13 cellular contexts compared by ENCODE assay signal in genomic region chr4:69156913-69157312, GRCh38. TPM values are rescaled to one million over a fixed set of nuclear protein-coding genes. Genes with fewer than 3 reads are reported as not detected.
DNase-seq lines count a peak whose midpoint lies in the region; ATAC-seq and TF ChIP-seq lines count a peak whose summit lies in the region.
"Had no signal": no experiment of that assay in that cellular context is flagged by ENCODE, and none has a peak within 500 bp of the region (broad histone marks: within the 10 kb centered on the region; RNA-seq: fewer than 3 reads in every experiment).

No MANE protein-coding gene starts in this region.

- H2AFZ ChIP-seq in PC-3 (ENCODE audit: low read length) = no peak overlapping the region

- CTCF ChIA-PET in PC-3 (lab: Charles Lee) = no interaction called here

- H3K4me1 ChIP-seq in PC-3 (ENCODE audit: insufficient read depth, low read length) = no peaks in the 10 kb centered on the region
- H3K4me1 ChIP-seq: pancreas had no signal

- no peaks in the 10 kb centered on the region for H3K9me3 Mint-ChIP-seq in activated T-cell treated with anti-CD3 and anti-CD28 coated beads, Interleukin-2, amount 50 U/mL, for 72 hours

- H3K36me3 ChIP-seq in PC-3 (ENCODE audit: low read depth, low read length) = no peaks in the 10 kb centered on the region
- H3K36me3 ChIP-seq: pancreas had no signal

- H3K79me2 ChIP-seq in PC-3 (ENCODE audit: low read length) = no peaks in the 10 kb centered on the region

- H3K9ac ChIP-seq in PC-3 (ENCODE audit: low read length) = no peak overlapping the region
- H3K9ac ChIP-seq: KMS-11 had no signal

- no peaks in the 10 kb centered on the region for H3K27me3 Mint-ChIP-seq in activated T-cell treated with anti-CD3 and anti-CD28 coated beads, Interleukin-2, amount 50 U/mL, for 72 hours (ENCODE audit: low read depth)
- H3K27me3 Mint-ChIP-seq: B cell had no signal

- no peaks in the 10 kb centered on the region for H3K27me3 ChIP-seq in PC-3 (ENCODE audit: low read length)
- H3K27me3 ChIP-seq: dorsolateral prefrontal cortex, pancreas had no signal

- no peak overlapping the region for H3K27ac ChIP-seq in PC-3 (ENCODE audit: low read length)
- H3K27ac ChIP-seq: dorsolateral prefrontal cortex, KMS-11, pancreas had no signal

- H3F3A ChIP-seq in PC-3 (ENCODE audit: low read length, unreplicated experiment) = no peaks in the 10 kb centered on the region

- H3K9me2 ChIP-seq in PC-3 (replicated peaks; ENCODE audit: low read length) = no peaks in the 10 kb centered on the region

- POLR2A ChIA-PET in PC-3 (lab: Charles Lee; ENCODE audit: unreplicated experiment) = no interaction called here

- no peak overlapping the region for H3K4me3 Mint-ChIP-seq in activated T-cell treated with anti-CD3 and anti-CD28 coated beads, Interleukin-2, amount 50 U/mL, for 72 hours
- H3K4me3 Mint-ChIP-seq: B cell had no signal

- intact Hi-C loops in PC-3 (cut with micrococcal nuclease) = no loop called here

- ATAC-seq in GM19351 (IDR thresholded peaks at IDR 0.05; ENCODE audit: unreplicated experiment) (peak; percentile 73), PC-3 (no peak; the same call in 1 of the 2 replicates)
- ATAC-seq in activated T-cell treated with anti-CD3 and anti-CD28 coated beads, Interleukin-2, amount 50 U/mL, for 72 hours (replicated peaks in 1 of 2) = no peak

- BruUV-seq in PC-3 (replicated peaks; lab: Mats Ljungman, UMichigan) = no TSS peak

- TF ChIP-seq CTCF in PC-3 (conservative IDR thresholded peaks at IDR 0.05; ENCODE audit: low read depth, low read length) = peak; percentile 61
- peak; percentile 15 for TF ChIP-seq CTCF in foreskin fibroblast (IDR thresholded peaks at IDR 0.05; ENCODE audit: low read depth, low read length)

- DNase-seq in A172 (ENCODE audit: low spot score) (peak; percentile 1), PC-3 (peak; percentile 65), foreskin fibroblast (no peak), NCI-H2029 (lab: John Stamatoyannopoulos, UW) (no peak), DMS79 treated with DMSO at 0.1 percent for 48 hours (lab: John Stamatoyannopoulos, UW) (no peak)
- no peak for DNase-seq in activated T-cell treated with anti-CD3 and anti-CD28 coated beads, Interleukin-2, amount 50 U/mL, for 72 hours
- no peak for DNase-seq in activated CD4-positive, CD25-positive, alpha-beta regulatory T cell treated with anti-CD3 and anti-CD28 coated beads, Interleukin-2, amount 50 U/mL, for 72 hours
- DNase-seq: activated effector memory CD4-positive, alpha-beta T cell treated with Interleukin-2 at 50 U/mL for 16 hours; dorsolateral prefrontal cortex; pancreas had no signal

- no peaks in the 10 kb centered on the region for H3K4me1 Mint-ChIP-seq in activated T-cell treated with anti-CD3 and anti-CD28 coated beads, Interleukin-2, amount 50 U/mL, for 72 hours (ENCODE audit: low read depth)
- H3K4me1 Mint-ChIP-seq: B cell had no signal

- H3K4me3 ChIP-seq in PC-3 (ENCODE audit: low read length) (no peak overlapping the region), foreskin fibroblast (ENCODE audit: low read depth in 1 of 2, low read length in 2 of 2) (no peak overlapping the region)
- H3K4me3 ChIP-seq: dorsolateral prefrontal cortex, pancreas had no signal

- no peaks in the 10 kb centered on the region for H3K36me3 Mint-ChIP-seq in activated T-cell treated with anti-CD3 and anti-CD28 coated beads, Interleukin-2, amount 50 U/mL, for 72 hours (ENCODE audit: insufficient read depth in 2 of 2)

- no peak overlapping the region for H3K4me2 ChIP-seq in PC-3 (ENCODE audit: low read length)
- H3K4me2 ChIP-seq: KMS-11 had no signal

- no peaks in the 10 kb centered on the region for H4K20me1 ChIP-seq in PC-3 (ENCODE audit: low read length)

- H3K9me3 ChIP-seq in PC-3 (ENCODE audit: low read length) = no peaks in the 10 kb centered on the region
- H3K9me3 ChIP-seq: pancreas had no signal

- no peak overlapping the region for H3K27ac Mint-ChIP-seq in activated T-cell treated with anti-CD3 and anti-CD28 coated beads, Interleukin-2, amount 50 U/mL, for 72 hours
- H3K27ac Mint-ChIP-seq: B cell had no signal

RNA-seq across cellular contexts. Expression of gene UGT2B11, which starts 57.6 kb away (rescaled TPM):
- total RNA-seq in A172 (2014; rRNA removed; shearing (Covaris generic)) = not detected in 2 replicates
- not detected in 2 replicates for total RNA-seq in PC-3 (2014; rRNA removed)
- not detected for total RNA-seq in activated T-cell treated with anti-CD3 and anti-CD28 coated beads, Interleukin-2, amount 50 U/mL, for 72 hours
- total RNA-seq: B cell, dorsolateral prefrontal cortex, pancreas had no signal

Comparison
In these comparisons a context has a peak if more than half of its experiments do, and no peak if none do; other contexts are left out.
1. DNase-seq: peak in A172 (single experiment) and PC-3 (single experiment); none in foreskin fibroblast (0 of 2), activated T-cell treated with anti-CD3 and anti-CD28 coated beads, Interleukin-2, amount 50 U/mL, for 72 hours (0 of 2), activated CD4-positive, CD25-positive, alpha-beta regulatory T cell treated with anti-CD3 and anti-CD28 coated beads, Interleukin-2, amount 50 U/mL, for 72 hours (single experiment), NCI-H2029 (single experiment) and DMS79 treated with DMSO at 0.1 percent for 48 hours (single experiment).